Comparison of ENCODE assay signal across 21 cellular contexts in the genomic region with DNA sequence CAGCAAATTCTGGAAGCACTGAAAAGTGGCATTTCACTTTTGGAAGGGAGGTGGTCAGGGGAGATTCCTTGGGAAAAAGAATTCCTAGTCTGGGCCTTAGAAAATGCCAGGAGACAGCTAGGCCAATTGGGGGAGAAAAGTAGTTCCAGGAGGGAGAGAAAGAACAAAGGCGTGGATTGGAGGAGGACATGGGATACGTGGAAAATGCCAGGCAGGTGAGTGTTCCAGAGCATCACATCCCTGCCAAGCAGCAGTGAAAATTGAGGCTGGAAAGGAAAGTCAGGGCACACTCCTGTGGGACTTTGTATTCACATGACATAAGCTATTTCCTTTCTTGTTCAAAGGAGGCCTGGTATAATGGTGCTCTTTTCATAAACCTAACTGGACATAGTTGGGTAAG.
DNase-seq lines count a peak whose midpoint lies in the region; ATAC-seq, FAIRE-seq and TF ChIP-seq lines count a peak whose summit lies in the region.
"Had no signal": no experiment of that assay in that cellular context is flagged by ENCODE, and none has a peak within 500 bp of the region (broad histone marks: within the 10 kb centered on the region; RNA-seq: fewer than 3 reads in every experiment).

No MANE protein-coding gene starts in this region.

- 0 out of 2 replicates have a peak overlapping the region, but pooled peaks have one; percentile 25 for H2BK15ac ChIP-seq in H1 (ENCODE audit: low read length)
- peak overlapping the region; percentile 61 for H2BK15ac ChIP-seq in mesendoderm (replicated peaks; ENCODE audit: low read depth)

- CTCF ChIA-PET in H1 (lab: Charles Lee; ENCODE audit: partially characterized antibody): interaction anchor here (1.3 to 11.5 kb wide), 2 partner anchors 8 to 10 kb away, joined by 5 to 66 read pairs; no protein-coding TSS in a partner anchor

- H3K56ac ChIP-seq in H1 (replicated peaks; ENCODE audit: insufficient read length, low read depth, low read length): no peak overlapping the region
- peak overlapping the region; percentile 49 for H3K56ac ChIP-seq in mesendoderm (ENCODE audit: low read length)

- H3K79me1 ChIP-seq in H1 (ENCODE audit: low read depth, low read length) (no peaks in the 10 kb centered on the region), mesendoderm (ENCODE audit: low read length) (no peaks in the 10 kb centered on the region)

- no peaks in the 10 kb centered on the region for H3K36me3 ChIP-seq in H1 (ENCODE audit: control insufficient read depth in 2 of 4, insufficient read depth in 4 of 4, low read length in 3 of 4)
- H3K36me3 ChIP-seq in mesendoderm (ENCODE audit: control insufficient read depth, insufficient read depth, low read length): no peaks in the 10 kb centered on the region

- no peak overlapping the region for H3K27ac Mint-ChIP-seq in stimulated activated memory B cell treated with anti-CD40 and anti-IgM and Interleukin-4, amounts not matched to agents 10 μg/mL and 1 μg/mL and 100 μg/mL, for 72 hours
- H3K27ac Mint-ChIP-seq: CD8-positive, alpha-beta T cell had no signal

- H3K14ac ChIP-seq in H1 (ENCODE audit: insufficient read length): no peak overlapping the region

- POLR2A ChIA-PET in H1 (lab: Charles Lee; ENCODE audit: partially characterized antibody): no interaction called here

- no peak overlapping the region for H3K4me2 ChIP-seq in H1 (ENCODE audit: insufficient read depth in 1 of 2, low read depth in 2 of 2, low read length in 2 of 2)
- H3K4me2 ChIP-seq in mesendoderm (ENCODE audit: low read length): no peak overlapping the region

- no peaks in the 10 kb centered on the region for H3K9me3 ChIP-seq in H1 (ENCODE audit: insufficient read depth in 2 of 2, low read depth in 1 of 2, low read length in 1 of 2)

- H4K91ac ChIP-seq in H1 (replicated peaks; ENCODE audit: insufficient read length, low read length): no peak overlapping the region

- H3K4me1 ChIP-seq in H1 (replicated peaks in 1 of 4; ENCODE audit: control insufficient read depth in 3 of 4, insufficient read depth in 4 of 4, low read length in 3 of 4) (peaks cover 0 to 12% (median 5%) of the 10 kb centered on the region in 4 experiments; a peak in 3 of 7 replicates), mesendoderm (ENCODE audit: control insufficient read depth, low read depth, low read length) (peaks cover 15% of the 10 kb centered on the region)

- H2BK5ac ChIP-seq in H1 (ENCODE audit: low read depth, low read length) (no peak overlapping the region), mesendoderm (ENCODE audit: low read length) (peak overlapping the region; percentile 72)

- no peaks in the 10 kb centered on the region for H3K23me2 ChIP-seq in H1 (ENCODE audit: low read depth, low read length)

- FAIRE-seq in G401.6 (lab: Jason Lieb, UNC): peak; percentile 6
- no peak for FAIRE-seq in H1 (lab: Jason Lieb, UNC)

- no peak overlapping the region for H3K4me3 Mint-ChIP-seq in stimulated activated memory B cell treated with anti-CD40 and anti-IgM and Interleukin-4, amounts not matched to agents 10 μg/mL and 1 μg/mL and 100 μg/mL, for 72 hours
- H3K4me3 Mint-ChIP-seq: CD8-positive, alpha-beta T cell had no signal

- peaks cover 4% of the 10 kb centered on the region for H3K9me3 Mint-ChIP-seq in stimulated activated memory B cell treated with anti-CD40 and anti-IgM and Interleukin-4, amounts not matched to agents 10 μg/mL and 1 μg/mL and 100 μg/mL, for 72 hours
- H3K9me3 Mint-ChIP-seq: CD8-positive, alpha-beta T cell had no signal

- no peak overlapping the region for H4K8ac ChIP-seq in H1 (ENCODE audit: extremely low read depth, insufficient read depth, low read length)
- H4K8ac ChIP-seq in mesendoderm (ENCODE audit: low read depth, low read length): no peak overlapping the region

- 0 out of 2 replicates have a peak overlapping the region, but pooled peaks have one; percentile 30 for H2BK12ac ChIP-seq in H1 (ENCODE audit: low read depth, low read length)

- TF ChIP-seq EP300 in H1 (IDR thresholded peaks at IDR 0.05; ENCODE audit: borderline replicate concordance in 1 of 2, low read depth in 2 of 2, low read length in 2 of 2): no peak

- TF ChIP-seq CTCF in H1 (IDR thresholded peaks at IDR 0.05; ENCODE audit: control extremely low read depth in 1 of 3, insufficient read depth in 1 of 3, low read depth in 1 of 3, low read length in 3 of 3): no peak

- 88% methylated on average over 2 of the region's 2 CpGs; no CpG with 5 or more reads in 1 of the 2 experiments for WGBS in H1 (ENCODE audit: extremely low coverage in 1 of 2, insufficient coverage in 1 of 2, insufficient read length in 1 of 2, insufficient replicate concordance in 2 of 2, low coverage in 1 of 2, low lambda C conversion rate in 2 of 2, missing lambda C conversion rate in 1 of 2), 2 experiments
- WGBS in mesendoderm (ENCODE audit: extremely low coverage, insufficient coverage, low lambda C conversion rate): no CpG with 5 or more reads among the region's 2 CpGs

- H3K27me3 Mint-ChIP-seq in stimulated activated memory B cell treated with anti-CD40 and anti-IgM and Interleukin-4, amounts not matched to agents 10 μg/mL and 1 μg/mL and 100 μg/mL, for 72 hours: peaks cover 7% of the 10 kb centered on the region

- H4K20me1 ChIP-seq in H1 (replicated peaks in 1 of 2; ENCODE audit: control insufficient read depth in 1 of 2, insufficient read depth in 2 of 2, low read length in 2 of 2): no peaks in the 10 kb centered on the region

- no peaks in the 10 kb centered on the region for H3K4me1 Mint-ChIP-seq in stimulated activated memory B cell treated with anti-CD40 and anti-IgM and Interleukin-4, amounts not matched to agents 10 μg/mL and 1 μg/mL and 100 μg/mL, for 72 hours

- H3K27me3 ChIP-seq in H1 (replicated peaks in 1 of 4; ENCODE audit: control insufficient read depth in 3 of 4, extremely low read depth in 1 of 4, insufficient read depth in 3 of 4, low read length in 3 of 4) (no peaks in the 10 kb centered on the region), mesendoderm (ENCODE audit: insufficient read depth, low read length, poor library complexity) (no peaks in the 10 kb centered on the region)

- no peak for TF ChIP-seq RAD21 in H1 (IDR thresholded peaks at IDR 0.05 in 1 of 2, conservative IDR thresholded peaks at IDR 0.05 in 1 of 2; ENCODE audit: low read depth in 2 of 2, low read length in 2 of 2)

- H3K27ac ChIP-seq in H1 (ENCODE audit: low read depth, low read length) (no peak overlapping the region), mesendoderm (ENCODE audit: low read depth, low read length) (no peak overlapping the region)
- H3K27ac ChIP-seq: HL-60, RWPE1 had no signal

- H2AK5ac ChIP-seq in H1 (ENCODE audit: low read depth, low read length) (no peak overlapping the region), mesendoderm (ENCODE audit: low read length) (peak overlapping the region; percentile 71)

- H3K79me2 ChIP-seq in H1 (ENCODE audit: control insufficient read depth in 1 of 2, insufficient read depth in 2 of 2, low read length in 2 of 2) (no peaks in the 10 kb centered on the region), mesendoderm (ENCODE audit: control insufficient read depth, insufficient read depth, low read length) (no peaks in the 10 kb centered on the region)

- H3K36me3 Mint-ChIP-seq in stimulated activated memory B cell treated with anti-CD40 and anti-IgM and Interleukin-4, amounts not matched to agents 10 μg/mL and 1 μg/mL and 100 μg/mL, for 72 hours: no peaks in the 10 kb centered on the region
- H3K36me3 Mint-ChIP-seq: CD8-positive, alpha-beta T cell had no signal

- H3K23ac ChIP-seq in H1 (ENCODE audit: insufficient read length) (no peak overlapping the region), mesendoderm (ENCODE audit: low read length) (no peak overlapping the region)

- DNase-seq in M059J (ENCODE audit: low read depth) (peak; percentile 37), H1 (ENCODE audit: low read depth in 1 of 2, low spot score in 2 of 2) (no peak), mesendoderm (no peak), NCI-H510A treated with DMSO at 0.1 percent for 48 hours (lab: John Stamatoyannopoulos, UW) (no peak), iPS-NIHi7 (ENCODE audit: extremely low spot score) (no peak)
- no peak for DNase-seq in activated effector memory CD4-positive, alpha-beta T cell treated with anti-CD3 and anti-CD28 coated beads, Interleukin-2, amount 50 U/mL, for 16 hours
- DNase-seq: AML-193; C1 segment of cervical spinal cord; CD8-positive, alpha-beta T cell; DMS53; H7; KG1; NCI-H1105; NCI-H146; NCI-H2029; NCI-H524 treated with DMSO at 0.1 percent for 48 hours; SIG-M5 had no signal

- H3K18ac ChIP-seq in H1 (ENCODE audit: extremely low read depth, low read length) (no peak overlapping the region), mesendoderm (ENCODE audit: low read length) (peak overlapping the region; percentile 4)

- no peak for ATAC-seq in stimulated activated memory B cell treated with anti-CD40 and anti-IgM and Interleukin-4, amounts not matched to agents 10 μg/mL and 1 μg/mL and 100 μg/mL, for 72 hours
- ATAC-seq: CD8-positive, alpha-beta T cell had no signal

- no peak overlapping the region for H2BK20ac ChIP-seq in H1 (ENCODE audit: low read length)

- no peak overlapping the region for H2AFZ ChIP-seq in H1 (ENCODE audit: low read length)

- no peak overlapping the region for H2BK120ac ChIP-seq in H1 (replicated peaks; ENCODE audit: low read depth, low read length)
- peak overlapping the region; percentile 82 for H2BK120ac ChIP-seq in mesendoderm (ENCODE audit: low read depth, low read length)

- H3K9ac ChIP-seq in H1 (replicated peaks in 1 of 4; ENCODE audit: extremely low read depth in 1 of 4, low read depth in 3 of 4, low read length in 3 of 4) (no peak overlapping the region), mesendoderm (ENCODE audit: low read length) (peak overlapping the region; percentile 4)

- H4K5ac ChIP-seq in H1 (ENCODE audit: insufficient read length, low read depth, low read length) (no peak overlapping the region), mesendoderm (ENCODE audit: low read length) (no peak overlapping the region)

- no peak overlapping the region for H3K4ac ChIP-seq in H1 (replicated peaks; ENCODE audit: insufficient read length, low read depth, low read length)
- no peak overlapping the region for H3K4ac ChIP-seq in mesendoderm (ENCODE audit: low read depth, low read length)

- TF ChIP-seq POLR2A in H1 (IDR thresholded peaks at IDR 0.05; ENCODE audit: control extremely low read depth in 1 of 2, low read depth in 2 of 2, low read length in 2 of 2): no peak

- H3K4me3 ChIP-seq in H1 (ENCODE audit: extremely low read depth in 1 of 4, insufficient read depth in 2 of 4, low read depth in 3 of 4, low read length in 4 of 4) (no peak overlapping the region), mesendoderm (ENCODE audit: low read length) (no peak overlapping the region)
